Comparison of ENCODE assay signal across 1 cellular context in the genomic region with DNA sequence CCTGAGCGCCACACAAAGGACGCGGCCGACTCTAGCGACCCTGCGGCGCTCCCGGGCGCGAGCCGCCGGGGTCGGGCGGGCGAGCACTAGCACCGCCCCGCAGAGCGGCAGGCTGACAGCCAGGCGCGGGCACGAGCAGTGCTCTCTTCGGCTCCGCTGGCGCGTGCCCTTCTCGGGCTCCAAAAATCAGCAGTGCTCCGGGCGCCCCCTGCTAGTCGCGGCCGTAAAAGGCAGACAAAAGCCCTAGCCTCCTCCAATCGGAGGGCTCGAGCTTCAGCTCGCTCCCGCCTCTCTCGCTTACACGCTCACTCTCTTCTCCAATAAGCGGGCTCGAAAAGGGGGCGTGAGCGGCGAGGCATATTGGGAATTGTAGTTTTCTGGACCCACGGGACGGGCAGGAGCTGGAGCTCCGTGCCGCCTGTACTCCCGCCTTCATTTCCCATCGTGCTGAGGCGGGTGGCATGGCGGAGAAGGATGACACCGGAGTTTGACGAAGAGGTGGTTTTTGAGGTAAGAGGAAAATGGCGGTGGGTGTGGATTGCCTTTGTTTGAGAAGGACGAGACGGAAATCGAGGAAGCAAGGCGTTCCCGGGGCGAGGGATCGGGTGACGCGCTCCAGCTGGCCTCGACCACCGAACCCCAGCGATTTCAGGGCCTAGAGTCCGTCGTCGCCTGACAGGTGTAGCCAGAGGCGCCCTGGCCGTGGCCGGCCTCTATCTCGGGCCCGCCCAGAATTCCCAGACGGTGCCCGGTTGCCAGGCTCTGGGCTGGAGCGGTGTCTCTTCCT.
TF ChIP-seq lines count a peak whose summit lies in the region.

A gene (minus strand): TSS at position 91 of the 787 bp plus-strand sequence. CDS start 227 bp downstream, outside the sequence.
A gene with protein sequence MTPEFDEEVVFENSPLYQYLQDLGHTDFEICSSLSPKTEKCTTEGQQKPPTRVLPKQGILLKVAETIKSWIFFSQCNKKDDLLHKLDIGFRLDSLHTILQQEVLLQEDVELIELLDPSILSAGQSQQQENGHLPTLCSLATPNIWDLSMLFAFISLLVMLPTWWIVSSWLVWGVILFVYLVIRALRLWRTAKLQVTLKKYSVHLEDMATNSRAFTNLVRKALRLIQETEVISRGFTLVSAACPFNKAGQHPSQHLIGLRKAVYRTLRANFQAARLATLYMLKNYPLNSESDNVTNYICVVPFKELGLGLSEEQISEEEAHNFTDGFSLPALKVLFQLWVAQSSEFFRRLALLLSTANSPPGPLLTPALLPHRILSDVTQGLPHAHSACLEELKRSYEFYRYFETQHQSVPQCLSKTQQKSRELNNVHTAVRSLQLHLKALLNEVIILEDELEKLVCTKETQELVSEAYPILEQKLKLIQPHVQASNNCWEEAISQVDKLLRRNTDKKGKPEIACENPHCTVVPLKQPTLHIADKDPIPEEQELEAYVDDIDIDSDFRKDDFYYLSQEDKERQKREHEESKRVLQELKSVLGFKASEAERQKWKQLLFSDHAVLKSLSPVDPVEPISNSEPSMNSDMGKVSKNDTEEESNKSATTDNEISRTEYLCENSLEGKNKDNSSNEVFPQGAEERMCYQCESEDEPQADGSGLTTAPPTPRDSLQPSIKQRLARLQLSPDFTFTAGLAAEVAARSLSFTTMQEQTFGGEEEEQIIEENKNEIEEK (plus strand): TSS at position 431 of the 787 bp plus-strand sequence. CDS start 44 bp downstream, at position 475.

TF ChIP-seq in K562, 482 proteins besides CTCF, POLR2A, EP300 and RAD21 (continued from another document and continues in another):
- TF ChIP-seq, protein P1, sequence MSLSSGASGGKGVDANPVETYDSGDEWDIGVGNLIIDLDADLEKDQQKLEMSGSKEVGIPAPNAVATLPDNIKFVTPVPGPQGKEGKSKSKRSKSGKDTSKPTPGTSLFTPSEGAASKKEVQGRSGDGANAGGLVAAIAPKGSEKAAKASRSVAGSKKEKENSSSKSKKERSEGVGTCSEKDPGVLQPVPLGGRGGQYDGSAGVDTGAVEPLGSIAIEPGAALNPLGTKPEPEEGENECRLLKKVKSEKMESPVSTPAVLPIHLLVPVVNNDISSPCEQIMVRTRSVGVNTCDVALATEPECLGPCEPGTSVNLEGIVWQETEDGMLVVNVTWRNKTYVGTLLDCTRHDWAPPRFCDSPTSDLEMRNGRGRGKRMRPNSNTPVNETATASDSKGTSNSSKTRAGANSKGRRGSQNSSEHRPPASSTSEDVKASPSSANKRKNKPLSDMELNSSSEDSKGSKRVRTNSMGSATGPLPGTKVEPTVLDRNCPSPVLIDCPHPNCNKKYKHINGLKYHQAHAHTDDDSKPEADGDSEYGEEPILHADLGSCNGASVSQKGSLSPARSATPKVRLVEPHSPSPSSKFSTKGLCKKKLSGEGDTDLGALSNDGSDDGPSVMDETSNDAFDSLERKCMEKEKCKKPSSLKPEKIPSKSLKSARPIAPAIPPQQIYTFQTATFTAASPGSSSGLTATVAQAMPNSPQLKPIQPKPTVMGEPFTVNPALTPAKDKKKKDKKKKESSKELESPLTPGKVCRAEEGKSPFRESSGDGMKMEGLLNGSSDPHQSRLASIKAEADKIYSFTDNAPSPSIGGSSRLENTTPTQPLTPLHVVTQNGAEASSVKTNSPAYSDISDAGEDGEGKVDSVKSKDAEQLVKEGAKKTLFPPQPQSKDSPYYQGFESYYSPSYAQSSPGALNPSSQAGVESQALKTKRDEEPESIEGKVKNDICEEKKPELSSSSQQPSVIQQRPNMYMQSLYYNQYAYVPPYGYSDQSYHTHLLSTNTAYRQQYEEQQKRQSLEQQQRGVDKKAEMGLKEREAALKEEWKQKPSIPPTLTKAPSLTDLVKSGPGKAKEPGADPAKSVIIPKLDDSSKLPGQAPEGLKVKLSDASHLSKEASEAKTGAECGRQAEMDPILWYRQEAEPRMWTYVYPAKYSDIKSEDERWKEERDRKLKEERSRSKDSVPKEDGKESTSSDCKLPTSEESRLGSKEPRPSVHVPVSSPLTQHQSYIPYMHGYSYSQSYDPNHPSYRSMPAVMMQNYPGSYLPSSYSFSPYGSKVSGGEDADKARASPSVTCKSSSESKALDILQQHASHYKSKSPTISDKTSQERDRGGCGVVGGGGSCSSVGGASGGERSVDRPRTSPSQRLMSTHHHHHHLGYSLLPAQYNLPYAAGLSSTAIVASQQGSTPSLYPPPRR (CRISPR knock-in tag; IDR thresholded peaks at IDR 0.05; ENCODE audit: borderline replicate concordance): no peak
- TF ChIP-seq CREM (IDR thresholded peaks at IDR 0.05; ENCODE audit: low read depth) (peak; percentile 94), SRF (CRISPR knock-in tag; IDR thresholded peaks at IDR 0.05) (peak in 1 of 2 experiments; percentile 87; a peak in 2 of 4 replicates), GTF2A2 (tag; IDR thresholded peaks at IDR 0.05) (no peak), RBM17 (IDR thresholded peaks at IDR 0.05; ENCODE audit: borderline replicate concordance, low read depth, low read length) (no peak), FUS (optimal IDR thresholded peaks at IDR 0.05; ENCODE audit: low read depth, low read length) (no peak), ZNF444 (CRISPR knock-in tag; IDR thresholded peaks at IDR 0.05) (no peak), MAFK (IDR thresholded peaks at IDR 0.05; ENCODE audit: low read length) (no peak), TAF7 (tag; IDR thresholded peaks at IDR 0.05) (peak; percentile 74), EHMT2 (IDR thresholded peaks at IDR 0.05) (no peak), HCFC1 (IDR thresholded peaks at IDR 0.05; ENCODE audit: low read depth, low read length) (peak; percentile 98), ZNF717 (CRISPR knock-in tag; IDR thresholded peaks at IDR 0.05) (no peak), ZNF146 (CRISPR knock-in tag; IDR thresholded peaks at IDR 0.05; ENCODE audit: unreplicated experiment) (no peak), CBFB (CRISPR knock-in tag; IDR thresholded peaks at IDR 0.05) (no peak), TBP (optimal IDR thresholded peaks at IDR 0.05; ENCODE audit: low read depth, low read length) (peak; percentile 78), LEF1 (IDR thresholded peaks at IDR 0.05) (no peak; the same call in 1 of the 2 replicates), SIRT6 (IDR thresholded peaks at IDR 0.05; ENCODE audit: low read depth, low read length) (no peak), CXXC5 (CRISPR knock-in tag; IDR thresholded peaks at IDR 0.05) (peak; percentile 91), SMARCB1 (IDR thresholded peaks at IDR 0.05; ENCODE audit: insufficient read length, low read depth) (no peak), ZNF174 (CRISPR knock-in tag; IDR thresholded peaks at IDR 0.05) (no peak), CBFA2T2 (conservative IDR thresholded peaks at IDR 0.05) (no peak), SAP30 (IDR thresholded peaks at IDR 0.05; ENCODE audit: borderline replicate concordance, insufficient read depth, low read depth, low read length, poor library complexity, severe bottlenecking) (no peak), POLR2B (IDR thresholded peaks at IDR 0.05; ENCODE audit: low read depth, partially characterized antibody) (peak; percentile 64), PCBP2 (IDR thresholded peaks at IDR 0.05; ENCODE audit: low read depth, low read length, poor library complexity, severe bottlenecking) (no peak), SMAD2 (IDR thresholded peaks at IDR 0.05; ENCODE audit: low read depth, low read length) (no peak), BRF1 (IDR thresholded peaks at IDR 0.05; ENCODE audit: borderline replicate concordance, extremely low read depth, insufficient read length) (no peak)
- TF ChIP-seq, protein P2, sequence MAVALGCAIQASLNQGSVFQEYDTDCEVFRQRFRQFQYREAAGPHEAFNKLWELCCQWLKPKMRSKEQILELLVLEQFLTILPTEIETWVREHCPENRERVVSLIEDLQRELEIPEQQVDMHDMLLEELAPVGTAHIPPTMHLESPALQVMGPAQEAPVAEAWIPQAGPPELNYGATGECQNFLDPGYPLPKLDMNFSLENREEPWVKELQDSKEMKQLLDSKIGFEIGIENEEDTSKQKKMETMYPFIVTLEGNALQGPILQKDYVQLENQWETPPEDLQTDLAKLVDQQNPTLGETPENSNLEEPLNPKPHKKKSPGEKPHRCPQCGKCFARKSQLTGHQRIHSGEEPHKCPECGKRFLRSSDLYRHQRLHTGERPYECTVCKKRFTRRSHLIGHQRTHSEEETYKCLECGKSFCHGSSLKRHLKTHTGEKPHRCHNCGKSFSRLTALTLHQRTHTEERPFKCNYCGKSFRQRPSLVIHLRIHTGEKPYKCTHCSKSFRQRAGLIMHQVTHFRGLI (CRISPR knock-in tag; IDR thresholded peaks at IDR 0.05): no peak
- TF ChIP-seq, protein P3, sequence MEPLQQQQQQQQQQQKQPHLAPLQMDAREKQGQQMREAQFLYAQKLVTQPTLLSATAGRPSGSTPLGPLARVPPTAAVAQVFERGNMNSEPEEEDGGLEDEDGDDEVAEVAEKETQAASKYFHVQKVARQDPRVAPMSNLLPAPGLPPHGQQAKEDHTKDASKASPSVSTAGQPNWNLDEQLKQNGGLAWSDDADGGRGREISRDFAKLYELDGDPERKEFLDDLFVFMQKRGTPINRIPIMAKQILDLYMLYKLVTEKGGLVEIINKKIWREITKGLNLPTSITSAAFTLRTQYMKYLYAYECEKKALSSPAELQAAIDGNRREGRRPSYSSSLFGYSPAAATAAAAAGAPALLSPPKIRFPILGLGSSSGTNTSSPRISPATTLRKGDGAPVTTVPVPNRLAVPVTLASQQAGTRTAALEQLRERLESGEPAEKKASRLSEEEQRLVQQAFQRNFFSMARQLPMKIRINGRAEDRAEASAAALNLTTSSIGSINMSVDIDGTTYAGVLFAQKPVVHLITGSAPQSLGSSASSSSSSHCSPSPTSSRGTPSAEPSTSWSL (CRISPR knock-in tag; IDR thresholded peaks at IDR 0.05; ENCODE audit: borderline replicate concordance): no peak
- TF ChIP-seq, protein P4, sequence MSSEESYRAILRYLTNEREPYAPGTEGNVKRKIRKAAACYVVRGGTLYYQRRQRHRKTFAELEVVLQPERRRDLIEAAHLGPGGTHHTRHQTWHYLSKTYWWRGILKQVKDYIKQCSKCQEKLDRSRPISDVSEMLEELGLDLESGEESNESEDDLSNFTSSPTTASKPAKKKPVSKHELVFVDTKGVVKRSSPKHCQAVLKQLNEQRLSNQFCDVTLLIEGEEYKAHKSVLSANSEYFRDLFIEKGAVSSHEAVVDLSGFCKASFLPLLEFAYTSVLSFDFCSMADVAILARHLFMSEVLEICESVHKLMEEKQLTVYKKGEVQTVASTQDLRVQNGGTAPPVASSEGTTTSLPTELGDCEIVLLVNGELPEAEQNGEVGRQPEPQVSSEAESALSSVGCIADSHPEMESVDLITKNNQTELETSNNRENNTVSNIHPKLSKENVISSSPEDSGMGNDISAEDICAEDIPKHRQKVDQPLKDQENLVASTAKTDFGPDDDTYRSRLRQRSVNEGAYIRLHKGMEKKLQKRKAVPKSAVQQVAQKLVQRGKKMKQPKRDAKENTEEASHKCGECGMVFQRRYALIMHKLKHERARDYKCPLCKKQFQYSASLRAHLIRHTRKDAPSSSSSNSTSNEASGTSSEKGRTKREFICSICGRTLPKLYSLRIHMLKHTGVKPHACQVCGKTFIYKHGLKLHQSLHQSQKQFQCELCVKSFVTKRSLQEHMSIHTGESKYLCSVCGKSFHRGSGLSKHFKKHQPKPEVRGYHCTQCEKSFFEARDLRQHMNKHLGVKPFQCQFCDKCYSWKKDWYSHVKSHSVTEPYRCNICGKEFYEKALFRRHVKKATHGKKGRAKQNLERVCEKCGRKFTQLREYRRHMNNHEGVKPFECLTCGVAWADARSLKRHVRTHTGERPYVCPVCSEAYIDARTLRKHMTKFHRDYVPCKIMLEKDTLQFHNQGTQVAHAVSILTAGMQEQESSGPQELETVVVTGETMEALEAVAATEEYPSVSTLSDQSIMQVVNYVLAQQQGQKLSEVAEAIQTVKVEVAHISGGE (CRISPR knock-in tag; IDR thresholded peaks at IDR 0.05): peak in 1 of 3 experiments; percentile 72; a peak in 2 of 6 replicates
- TF ChIP-seq, protein P5, sequence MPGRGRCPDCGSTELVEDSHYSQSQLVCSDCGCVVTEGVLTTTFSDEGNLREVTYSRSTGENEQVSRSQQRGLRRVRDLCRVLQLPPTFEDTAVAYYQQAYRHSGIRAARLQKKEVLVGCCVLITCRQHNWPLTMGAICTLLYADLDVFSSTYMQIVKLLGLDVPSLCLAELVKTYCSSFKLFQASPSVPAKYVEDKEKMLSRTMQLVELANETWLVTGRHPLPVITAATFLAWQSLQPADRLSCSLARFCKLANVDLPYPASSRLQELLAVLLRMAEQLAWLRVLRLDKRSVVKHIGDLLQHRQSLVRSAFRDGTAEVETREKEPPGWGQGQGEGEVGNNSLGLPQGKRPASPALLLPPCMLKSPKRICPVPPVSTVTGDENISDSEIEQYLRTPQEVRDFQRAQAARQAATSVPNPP (IDR thresholded peaks at IDR 0.05; ENCODE audit: borderline replicate concordance, insufficient read depth, insufficient read length): no peak
- TF ChIP-seq, protein P6, sequence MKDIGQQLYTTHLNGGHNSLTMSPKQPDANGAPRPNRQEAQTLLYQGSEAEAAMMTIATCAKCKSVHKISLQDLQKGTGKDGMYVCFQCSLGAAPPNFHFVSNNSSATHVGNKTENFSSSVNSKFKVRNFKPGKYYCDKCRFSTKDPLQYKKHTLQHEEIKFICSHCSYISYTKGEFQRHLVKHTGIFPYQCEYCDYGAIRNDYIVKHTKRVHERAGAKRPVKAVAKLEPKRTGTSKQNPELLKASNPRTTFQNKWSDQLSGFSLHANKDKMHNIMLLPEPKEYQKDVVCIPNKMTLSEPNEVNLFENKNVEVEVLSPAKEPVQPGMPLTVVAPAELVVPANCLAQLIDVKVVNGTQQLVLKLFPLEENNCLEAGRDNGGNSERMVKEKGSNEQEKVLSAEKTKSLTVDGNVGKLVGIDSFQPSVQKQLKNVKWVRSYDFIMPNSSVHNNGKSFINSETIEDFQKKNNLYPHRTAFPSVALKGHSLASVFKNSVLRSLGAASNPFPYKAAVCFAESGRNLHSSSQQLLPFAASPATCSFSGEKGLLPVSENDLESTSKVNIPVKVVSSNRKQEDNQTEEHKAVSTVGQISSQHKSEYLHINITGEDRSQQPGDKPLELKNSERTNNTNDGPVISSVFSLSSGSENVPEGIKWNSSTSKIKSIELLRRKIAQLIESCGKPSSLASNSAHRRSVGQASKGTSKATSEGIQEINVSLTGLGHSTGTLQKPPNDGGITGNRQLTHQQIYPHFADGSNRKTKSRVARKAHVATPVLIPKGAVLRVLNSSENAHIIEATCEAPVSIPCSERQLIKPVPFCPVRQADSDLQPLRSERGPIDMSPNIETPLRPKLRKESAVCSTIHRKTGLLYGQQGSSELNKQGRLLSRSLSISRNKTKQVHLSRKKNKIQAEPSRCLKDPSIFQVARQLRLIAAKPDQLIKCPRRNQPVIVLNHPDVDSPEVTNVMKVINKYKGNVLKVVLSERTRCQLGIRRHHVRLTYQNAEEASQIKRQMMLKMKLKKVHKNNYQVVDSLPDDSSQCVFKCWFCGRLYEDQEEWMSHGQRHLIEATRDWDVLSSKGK (CRISPR knock-in tag; IDR thresholded peaks at IDR 0.05): no peak
- TF ChIP-seq, protein P7, sequence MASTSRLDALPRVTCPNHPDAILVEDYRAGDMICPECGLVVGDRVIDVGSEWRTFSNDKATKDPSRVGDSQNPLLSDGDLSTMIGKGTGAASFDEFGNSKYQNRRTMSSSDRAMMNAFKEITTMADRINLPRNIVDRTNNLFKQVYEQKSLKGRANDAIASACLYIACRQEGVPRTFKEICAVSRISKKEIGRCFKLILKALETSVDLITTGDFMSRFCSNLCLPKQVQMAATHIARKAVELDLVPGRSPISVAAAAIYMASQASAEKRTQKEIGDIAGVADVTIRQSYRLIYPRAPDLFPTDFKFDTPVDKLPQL (IDR thresholded peaks at IDR 0.05; ENCODE audit: extremely low read depth, insufficient read length): no peak
- TF ChIP-seq, protein P8, sequence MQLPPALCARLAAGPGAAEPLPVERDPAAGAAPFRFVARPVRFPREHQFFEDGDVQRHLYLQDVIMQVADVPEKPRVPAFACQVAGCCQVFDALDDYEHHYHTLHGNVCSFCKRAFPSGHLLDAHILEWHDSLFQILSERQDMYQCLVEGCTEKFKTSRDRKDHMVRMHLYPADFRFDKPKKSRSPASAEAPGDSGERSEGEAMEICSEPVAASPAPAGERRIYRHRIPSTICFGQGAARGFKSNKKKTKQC (CRISPR knock-in tag; IDR thresholded peaks at IDR 0.05): no peak; the same call in 1 of the 2 replicates
